ENCODE assay signal across 23 cellular contexts in genomic region chr16:56975714-56976113, GRCh38. TPM values are rescaled to one million over a fixed set of nuclear protein-coding genes. Genes with fewer than 3 reads are reported as not detected.
DNase-seq lines count a peak whose midpoint lies in the region; ATAC-seq and TF ChIP-seq lines count a peak whose summit lies in the region.
"Had no signal": no experiment of that assay in that cellular context is flagged by ENCODE, and none has a peak within 500 bp of the region (broad histone marks: within the 10 kb centered on the region; RNA-seq: fewer than 3 reads in every experiment).

No MANE protein-coding gene starts in this region.

- H3K27ac ChIP-seq in HEK293 (ENCODE audit: extremely low read depth, low read depth, low read length) (no peak overlapping the region), neuronal stem cell (replicated peaks; ENCODE audit: low read length) (no peak overlapping the region)
- H3K27ac ChIP-seq: A549, adrenal gland, body of pancreas, left ventricle myocardium inferior, SK-N-MC, upper lobe of left lung had no signal

- H3K4ac ChIP-seq in neuronal stem cell (ENCODE audit: low read length): no peak overlapping the region

- no peaks in the 10 kb centered on the region for H3K79me1 ChIP-seq in neuronal stem cell (ENCODE audit: low read depth, low read length)

- H3K9ac ChIP-seq in neuronal stem cell (ENCODE audit: low read depth, low read length, poor library complexity): no peak overlapping the region

- WGBS in neuronal stem cell (ENCODE audit: extremely low coverage in 2 of 2, insufficient read length in 2 of 2, insufficient replicate concordance in 1 of 2), 2 donors: no CpG with 5 or more reads among the region's 10 CpGs

- no peak overlapping the region for H2AFZ ChIP-seq in neuronal stem cell (ENCODE audit: low read length)

- peaks cover 0 to 27% (median 0%) of the 10 kb centered on the region in 3 experiments for H3K27me3 ChIP-seq in neuronal stem cell (ENCODE audit: control insufficient read depth in 3 of 3, insufficient read depth in 3 of 3, low read depth in 1 of 3, low read length in 3 of 3)
- H3K27me3 ChIP-seq: adrenal gland, body of pancreas, upper lobe of left lung had no signal

- H3K9me3 ChIP-seq in HEK293 (ENCODE audit: control insufficient read depth, insufficient read depth, low read depth, low read length) (no peaks in the 10 kb centered on the region), neuronal stem cell (replicated peaks in 1 of 2; ENCODE audit: control insufficient read depth in 2 of 2, insufficient read depth in 1 of 2, low read depth in 1 of 2, low read length in 2 of 2) (peaks cover 0 to 1% of the 10 kb centered on the region in 2 donors)
- H3K9me3 ChIP-seq: A549, adrenal gland, body of pancreas, left ventricle myocardium inferior, upper lobe of left lung had no signal

- H3K18ac ChIP-seq in neuronal stem cell (ENCODE audit: low read length): peak overlapping the region; percentile 68

- no peak overlapping the region for H2AK5ac ChIP-seq in neuronal stem cell (ENCODE audit: low read depth, low read length)

- no peak overlapping the region for H3K4me3 Mint-ChIP-seq in activated naive CD4-positive, alpha-beta T cell treated with anti-CD3 and anti-CD28 coated beads for 36 hours
- H3K4me3 Mint-ChIP-seq in activated naive CD8-positive, alpha-beta T cell treated with anti-CD3 and anti-CD28 coated beads, Interleukin-2, amount 10 ng/mL, durations not matched to agents 7 days and 5 days: no peak overlapping the region

- peaks cover 26% of the 10 kb centered on the region for H3K4me1 Mint-ChIP-seq in activated naive CD4-positive, alpha-beta T cell treated with anti-CD3 and anti-CD28 coated beads for 36 hours (ENCODE audit: low read depth)
- peaks cover 27% of the 10 kb centered on the region for H3K4me1 Mint-ChIP-seq in activated naive CD8-positive, alpha-beta T cell treated with anti-CD3 and anti-CD28 coated beads, Interleukin-2, amount 10 ng/mL, durations not matched to agents 7 days and 5 days

- H2BK120ac ChIP-seq in neuronal stem cell (ENCODE audit: low read depth, low read length): peak overlapping the region; percentile 53

- H3K4me3 ChIP-seq in HEK293 (ENCODE audit: low read depth, low read length): no peak overlapping the region
- H3K4me3 ChIP-seq in neuronal stem cell (ENCODE audit: low read length in 2 of 2): no peak overlapping the region
- H3K4me3 ChIP-seq: A549, adrenal gland, body of pancreas, left ventricle myocardium inferior, SK-N-MC, upper lobe of left lung had no signal

- H2BK15ac ChIP-seq in neuronal stem cell (ENCODE audit: low read length): no peak overlapping the region

- no peak overlapping the region for H3K23ac ChIP-seq in neuronal stem cell (ENCODE audit: low read depth, low read length, poor library complexity)

- H3K4me1 ChIP-seq in HEK293 (ENCODE audit: control insufficient read depth, insufficient read depth, low read length) (no peaks in the 10 kb centered on the region), neuronal stem cell (ENCODE audit: control insufficient read depth in 2 of 2, insufficient read depth in 1 of 2, low read depth in 1 of 2, low read length in 2 of 2) (peaks cover 2 to 4% of the 10 kb centered on the region in 2 donors)
- H3K4me1 ChIP-seq: A549, adrenal gland, upper lobe of left lung had no signal

- POLR2A ChIA-PET in HEK293 (lab: Yijun Ruan, JAX): no interaction called here
- POLR2A ChIA-PET in activated naive CD8-positive, alpha-beta T cell treated with anti-CD3 and anti-CD28 coated beads, Interleukin-2, amount 10 ng/mL, durations not matched to agents 7 days and 5 days (lab: Charles Lee): interaction anchor here (1.0 to 1.3 kb wide), 2 partner anchors 9 to 11 kb away, joined by 3 to 4 read pairs; no protein-coding TSS in a partner anchor

- H3K4me2 ChIP-seq in neuronal stem cell (ENCODE audit: insufficient read depth, low read length, poor library complexity, severe bottlenecking): no peak overlapping the region
- H3K4me2 ChIP-seq: A549 had no signal

- CTCF ChIA-PET in activated naive CD4-positive, alpha-beta T cell treated with anti-CD3 and anti-CD28 coated beads for 36 hours (lab: Charles Lee): interaction anchor here (0.6 to 2.9 kb wide), 3 partner anchors 11 to 529 kb away, joined by 3 to 18 read pairs (median 4); no protein-coding TSS in a partner anchor
- CTCF ChIA-PET in HEK293 (lab: Yijun Ruan, JAX): interaction anchor here (1.2 kb wide), 1 partner anchor 10 kb away, joined by 6 read pairs; no protein-coding TSS in a partner anchor

- H3K27ac Mint-ChIP-seq in activated naive CD4-positive, alpha-beta T cell treated with anti-CD3 and anti-CD28 coated beads for 36 hours: peak overlapping the region; percentile 32
- peak overlapping the region; percentile 67 for H3K27ac Mint-ChIP-seq in activated naive CD8-positive, alpha-beta T cell treated with anti-CD3 and anti-CD28 coated beads, Interleukin-2, amount 10 ng/mL, durations not matched to agents 7 days and 5 days

- no peak for TF ChIP-seq CTCF in HEK293 (tag by site-specific recombination; IDR thresholded peaks at IDR 0.05)

- no peaks in the 10 kb centered on the region for H3K27me3 Mint-ChIP-seq in activated naive CD4-positive, alpha-beta T cell treated with anti-CD3 and anti-CD28 coated beads for 36 hours (ENCODE audit: low read depth)
- no peaks in the 10 kb centered on the region for H3K27me3 Mint-ChIP-seq in activated naive CD8-positive, alpha-beta T cell treated with anti-CD3 and anti-CD28 coated beads, Interleukin-2, amount 10 ng/mL, durations not matched to agents 7 days and 5 days

- H3K14ac ChIP-seq in neuronal stem cell (ENCODE audit: low read length): no peak overlapping the region

- no peak overlapping the region for H4K8ac ChIP-seq in neuronal stem cell (ENCODE audit: low read depth, low read length)

- no peak overlapping the region for H2BK12ac ChIP-seq in neuronal stem cell (ENCODE audit: low read length)

- no peaks in the 10 kb centered on the region for H3K9me3 Mint-ChIP-seq in activated naive CD4-positive, alpha-beta T cell treated with anti-CD3 and anti-CD28 coated beads for 36 hours
- no peaks in the 10 kb centered on the region for H3K9me3 Mint-ChIP-seq in activated naive CD8-positive, alpha-beta T cell treated with anti-CD3 and anti-CD28 coated beads, Interleukin-2, amount 10 ng/mL, durations not matched to agents 7 days and 5 days

- no peak for DNase-seq in activated naive CD4-positive, alpha-beta T cell treated with anti-CD3 and anti-CD28 coated beads for 36 hours
- no peak for DNase-seq in activated naive CD4-positive, alpha-beta T cell (lab: John Stamatoyannopoulos, UW)
- DNase-seq in activated naive CD8-positive, alpha-beta T cell treated with anti-CD3 and anti-CD28 coated beads, Interleukin-2, amount 10 ng/mL, durations not matched to agents 7 days and 5 days: no peak
- no peak for DNase-seq in neuronal stem cell (ENCODE audit: low spot score)
- no peak for DNase-seq in NAMALWA (ENCODE audit: low spot score)
- no peak for DNase-seq in NCI-H146 treated with DMSO at 0.1 percent for 48 hours (lab: John Stamatoyannopoulos, UW; ENCODE audit: unreplicated experiment)
- DNase-seq in stimulated activated naive CD4-positive, alpha-beta T cell treated with Interleukin-2 at 50 U/mL for 16 hours (lab: John Stamatoyannopoulos, UW): no peak
- DNase-seq: activated CD4-positive, alpha-beta T cell treated with anti-CD3 and anti-CD28 coated beads for 4 hours; adrenal gland; AML-193; body of pancreas; DND-41; HCEC 1CT; left ventricle myocardium inferior; NCI-H1436 treated with DMSO at 0.1 percent for 48 hours; NCI-H510A; upper lobe of left lung had no signal

- no peak overlapping the region for H4K91ac ChIP-seq in neuronal stem cell (ENCODE audit: low read depth, low read length, poor library complexity)

- no peak for ATAC-seq in activated naive CD8-positive, alpha-beta T cell treated with anti-CD3 and anti-CD28 coated beads, Interleukin-2, amount 10 ng/mL, durations not matched to agents 7 days and 5 days (ENCODE audit: low read depth)
- ATAC-seq: body of pancreas had no signal

- intact Hi-C loops in activated naive CD4-positive, alpha-beta T cell treated with anti-CD3 and anti-CD28 coated beads for 36 hours (cut with micrococcal nuclease): no loop called here

- peak overlapping the region; percentile 93 for H2BK5ac ChIP-seq in neuronal stem cell (ENCODE audit: low read length)

- no peaks in the 10 kb centered on the region for H3K36me3 Mint-ChIP-seq in activated naive CD4-positive, alpha-beta T cell treated with anti-CD3 and anti-CD28 coated beads for 36 hours (ENCODE audit: low read depth)
- peaks cover 7% of the 10 kb centered on the region for H3K36me3 Mint-ChIP-seq in activated naive CD8-positive, alpha-beta T cell treated with anti-CD3 and anti-CD28 coated beads, Interleukin-2, amount 10 ng/mL, durations not matched to agents 7 days and 5 days

- H3K36me3 ChIP-seq in HEK293 (ENCODE audit: control insufficient read depth in 2 of 2, insufficient read depth in 1 of 2, low read length in 2 of 2): no peaks in the 10 kb centered on the region
- H3K36me3 ChIP-seq in neuronal stem cell (replicated peaks in 1 of 2; ENCODE audit: control insufficient read depth in 2 of 2, insufficient read depth in 2 of 2, low read length in 2 of 2): no peaks in the 10 kb centered on the region
- H3K36me3 ChIP-seq: adrenal gland, left ventricle myocardium inferior, upper lobe of left lung had no signal

TF ChIP-seq in HEK293, 187 proteins besides CTCF, POLR2A, EP300 and RAD21:
- TF ChIP-seq ZNF837 (tag by site-specific recombination; IDR thresholded peaks at IDR 0.05) (no peak), ZNF514 (tag by site-specific recombination; IDR thresholded peaks at IDR 0.05) (no peak), ZNF341 (tag by site-specific recombination; IDR thresholded peaks at IDR 0.05; ENCODE audit: low read depth) (peak; percentile 23; the same call in 1 of the 2 replicates)

RNA-seq across cellular contexts. Expression of gene NLRC5, which starts 13.6 kb away (rescaled TPM):
- total RNA-seq in activated naive CD4-positive, alpha-beta T cell treated with anti-CD3 and anti-CD28 coated beads for 36 hours: 100 to 1,000 TPM; 104 to 119 TPM
- total RNA-seq in activated naive CD8-positive, alpha-beta T cell treated with anti-CD3 and anti-CD28 coated beads, Interleukin-2, amount 10 ng/mL, durations not matched to agents 7 days and 5 days: 100 to 1,000 TPM; 401 to 414 TPM
- 0.06 TPM for polyA plus RNA-seq in neuronal stem cell (2013, experiment 1 of 2)
- 0.39 TPM for polyA plus RNA-seq in neuronal stem cell (2013, experiment 2 of 2)

RNA-seq across cellular contexts. Expression of gene CETP, which starts 14.0 kb away (rescaled TPM):
- total RNA-seq in activated naive CD4-positive, alpha-beta T cell treated with anti-CD3 and anti-CD28 coated beads for 36 hours: not detected
- not detected for total RNA-seq in activated naive CD8-positive, alpha-beta T cell treated with anti-CD3 and anti-CD28 coated beads, Interleukin-2, amount 10 ng/mL, durations not matched to agents 7 days and 5 days
- polyA plus RNA-seq in neuronal stem cell (2013, experiment 1 of 2): not detected
- not detected for polyA plus RNA-seq in neuronal stem cell (2013, experiment 2 of 2)
- total RNA-seq: myocyte; osteocyte; T-helper 2 cell treated with Interferon-gamma antibody and Interleukin-4, amounts not matched to agents 100 ng/mL and 5 ng/mL, for 36 hours had no signal
- polyA plus RNA-seq: A549 had no signal

RNA-seq across cellular contexts. Expression of gene HERPUD1, which starts 43.8 kb away (rescaled TPM):
- 100 to 1,000 TPM; 118 to 120 TPM for total RNA-seq in activated naive CD4-positive, alpha-beta T cell treated with anti-CD3 and anti-CD28 coated beads for 36 hours
- total RNA-seq in activated naive CD8-positive, alpha-beta T cell treated with anti-CD3 and anti-CD28 coated beads, Interleukin-2, amount 10 ng/mL, durations not matched to agents 7 days and 5 days: 100 to 1,000 TPM; 134 to 157 TPM
- polyA plus RNA-seq in neuronal stem cell (2013, experiment 1 of 2): 11.7 TPM
- 12.1 TPM for polyA plus RNA-seq in neuronal stem cell (2013, experiment 2 of 2)
